8 cellular contexts compared by ENCODE assay signal in the genomic region with DNA sequence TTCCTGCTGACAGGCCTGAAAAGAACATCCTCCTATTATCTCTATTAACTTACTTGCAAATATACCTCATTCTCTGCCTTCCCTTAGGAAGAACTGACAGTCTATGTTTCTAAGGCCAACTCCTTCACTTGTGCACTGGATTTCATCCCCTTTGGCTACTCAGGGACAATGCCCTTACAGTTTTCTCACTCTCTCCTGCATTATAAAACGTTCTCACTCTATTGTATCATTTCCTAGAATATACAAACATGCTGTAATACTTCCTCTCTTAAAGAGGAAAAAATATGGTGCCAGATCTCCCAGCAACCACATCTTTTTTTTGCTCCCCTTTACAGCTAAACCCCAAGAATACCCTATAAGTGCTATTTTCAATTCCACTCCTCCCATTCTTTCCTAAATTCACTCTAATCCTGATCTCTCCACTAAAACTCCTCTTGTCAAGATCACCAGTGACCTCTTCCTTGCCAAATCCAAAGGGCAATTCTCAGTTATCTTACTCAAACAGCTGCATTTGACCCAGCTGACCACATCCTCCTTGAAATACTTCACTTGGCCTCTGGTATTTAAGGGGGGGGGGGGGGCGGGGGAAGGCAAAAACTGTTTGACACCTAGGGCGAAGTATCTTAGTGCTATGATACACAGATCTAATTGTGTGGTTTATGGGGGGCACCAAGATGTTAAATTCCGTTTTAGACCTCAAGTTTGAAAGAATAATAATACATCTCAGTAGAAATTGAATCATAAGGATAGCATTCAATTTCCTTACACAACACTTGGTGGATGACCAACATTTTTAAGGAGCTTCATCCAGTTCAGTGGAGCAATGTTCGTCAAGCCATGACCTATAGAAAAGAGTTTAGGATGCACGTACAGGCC. TPM values are rescaled to one million over a fixed set of nuclear protein-coding genes. Genes with fewer than 3 reads are reported as not detected.
A peak's percentile ranks its signal among the peaks of the same experiment; 100 is the strongest.
DNase-seq lines count a peak whose midpoint lies in the region; ATAC-seq and TF ChIP-seq lines count a peak whose summit lies in the region.

No MANE protein-coding gene starts in this region.

- POLR2A ChIA-PET in MCF 10A (lab: Yijun Ruan, JAX), result interaction anchor here (0.7 to 4.6 kb wide), 17 partner anchors 8 to 626 kb away, joined by 3 to 66 read pairs (median 4); partner anchors contain the start of genes G3BP2, SDAD1 and USO1

- TF ChIP-seq CTCF in Loucy (conservative IDR thresholded peaks at IDR 0.05; ENCODE audit: low read length) (no peak), MCF 10A (IDR thresholded peaks at IDR 0.05; ENCODE audit: unreplicated experiment) (no peak), WERI-Rb-1 (IDR thresholded peaks at IDR 0.05; ENCODE audit: low read depth, low read length) (no peak)

- H4K20me1 ChIP-seq in Loucy (ENCODE audit: insufficient read depth, low read length, poor library complexity, severe bottlenecking), result peaks cover 39% of the 10 kb centered on the region

- H3K4me3 ChIP-seq in Loucy (ENCODE audit: low read length, poor library complexity, severe bottlenecking), result peak overlapping the region; percentile 87
- H3K4me3 ChIP-seq in mucosa of rectum (ENCODE audit: low read length in 2 of 2), result peak overlapping the region; percentile 90 to 97
- no peak overlapping the region for H3K4me3 ChIP-seq in WERI-Rb-1 (ENCODE audit: low read depth, low read length)

- no peak for ATAC-seq in HG03520 (IDR thresholded peaks at IDR 0.05; ENCODE audit: unreplicated experiment)

- no peaks in the 10 kb centered on the region for H3K9me3 Mint-ChIP-seq in MCF 10A (ENCODE audit: unreplicated experiment)

- no peak overlapping the region for H3K4me3 Mint-ChIP-seq in MCF 10A (ENCODE audit: unreplicated experiment)

- no peak overlapping the region for H3K27ac Mint-ChIP-seq in MCF 10A (ENCODE audit: low read depth, unreplicated experiment)

- H3K4me2 ChIP-seq in Loucy (ENCODE audit: low read depth, low read length, poor library complexity, severe bottlenecking), result peak overlapping the region; percentile 99

- H3K36me3 ChIP-seq in Loucy (ENCODE audit: insufficient read depth, low read length), result peaks cover 6% of the 10 kb centered on the region
- H3K36me3 ChIP-seq in mucosa of rectum (ENCODE audit: control insufficient read depth in 2 of 2, insufficient read depth in 2 of 2, low read length in 2 of 2), result peaks cover 0 to 5% of the 10 kb centered on the region in 2 donors
- H3K36me3 ChIP-seq in WERI-Rb-1, result peaks cover 11% of the 10 kb centered on the region

- H3K4me1 ChIP-seq in Loucy (ENCODE audit: insufficient read depth, low read length, poor library complexity, severe bottlenecking), result peaks cover 56% of the 10 kb centered on the region
- H3K4me1 ChIP-seq in mucosa of rectum (ENCODE audit: control insufficient read depth in 2 of 2, insufficient read depth in 2 of 2, low read length in 2 of 2), result peaks cover 24 to 34% of the 10 kb centered on the region in 2 donors

- no peak overlapping the region for H2AFZ ChIP-seq in Loucy (ENCODE audit: low read length)

- peaks cover 46% of the 10 kb centered on the region for H3K36me3 Mint-ChIP-seq in MCF 10A (ENCODE audit: insufficient read depth, unreplicated experiment)

- BruUV-seq in MCF 10A (replicated peaks; lab: Mats Ljungman, UMichigan), result no TSS peak

- DNase-seq in GM04503 (ENCODE audit: low read depth) (peak; percentile 24), MCF 10A (ENCODE audit: unreplicated experiment) (peak; percentile 52), head of caudate nucleus (no peak), WERI-Rb-1 (no peak), dedifferentiated amniotic fluid mesenchymal stem cell (ENCODE audit: extremely low spot score) (no peak)

- peak overlapping the region; percentile 98 to 100 for H3K27ac ChIP-seq in mucosa of rectum (ENCODE audit: low read depth in 2 of 2, low read length in 2 of 2)
- H3K27ac ChIP-seq in WERI-Rb-1, result no peak overlapping the region

- H3F3A ChIP-seq in Loucy (ENCODE audit: low read depth), result peaks cover 5% of the 10 kb centered on the region; the same call in 1 of the 2 replicates

- no peaks in the 10 kb centered on the region for H3K9me2 ChIP-seq in Loucy (replicated peaks; ENCODE audit: low read depth, low read length)

- peaks cover 77% of the 10 kb centered on the region for H3K79me2 ChIP-seq in Loucy (ENCODE audit: insufficient read depth, low read length)

- intact Hi-C loops in MCF 10A (cut with micrococcal nuclease), result no loop called here
- intact Hi-C loops in head of caudate nucleus (cut with DNase I), result no loop called here

- no peaks in the 10 kb centered on the region for H3K27me3 ChIP-seq in Loucy (ENCODE audit: insufficient read depth, low read length, poor library complexity, severe bottlenecking)
- no peaks in the 10 kb centered on the region for H3K27me3 ChIP-seq in mucosa of rectum (ENCODE audit: control insufficient read depth in 2 of 2, insufficient read depth in 2 of 2, low read length in 2 of 2)
- H3K27me3 ChIP-seq in WERI-Rb-1 (ENCODE audit: insufficient read depth, low read depth, severe bottlenecking), result no peaks in the 10 kb centered on the region

- peaks cover 28% of the 10 kb centered on the region for H3K4me1 Mint-ChIP-seq in MCF 10A (ENCODE audit: insufficient read depth, unreplicated experiment)

- peak overlapping the region; percentile 86 for H3K9ac ChIP-seq in Loucy (ENCODE audit: low read depth, low read length, poor library complexity, severe bottlenecking)
- peak overlapping the region; percentile 41 to 80 for H3K9ac ChIP-seq in mucosa of rectum (ENCODE audit: low read depth in 1 of 2, low read length in 2 of 2)

- H3K27me3 Mint-ChIP-seq in MCF 10A (ENCODE audit: insufficient read depth, unreplicated experiment), result no peaks in the 10 kb centered on the region

- CTCF ChIA-PET in MCF 10A (lab: Yijun Ruan, JAX), result interaction anchor here (0.7 kb wide), 1 partner anchor 1043 kb away, joined by 3 read pairs; no protein-coding TSS in a partner anchor

- H3K9me3 ChIP-seq in Loucy (ENCODE audit: insufficient read depth, low read depth, low read length) (no peaks in the 10 kb centered on the region), mucosa of rectum (ENCODE audit: control insufficient read depth in 2 of 2, low read length in 2 of 2) (no peaks in the 10 kb centered on the region), WERI-Rb-1 (ENCODE audit: severe bottlenecking) (no peaks in the 10 kb centered on the region)

RNA-seq across cellular contexts. Expression of gene RCHY1, which starts 1.6 kb away (rescaled TPM):
- total RNA-seq in MCF 10A (2022), result 29.1 and 38.3 TPM in 2 replicates

RNA-seq across cellular contexts. Expression of gene THAP6, which starts 1.7 kb away (rescaled TPM):
- 27.6 and 30.0 TPM in 2 replicates for total RNA-seq in MCF 10A (2022)

RNA-seq across cellular contexts. Expression of gene ODAPH, which starts 43.3 kb away (rescaled TPM):
- not detected in 2 replicates for total RNA-seq in MCF 10A (2022)

Comparison
In these comparisons a context has a peak if more than half of its experiments do, and no peak if none do; other contexts are left out.
1. DNase-seq: peak in GM04503 (single experiment) and MCF 10A (single experiment); none in head of caudate nucleus (0 of 42), WERI-Rb-1 (single experiment) and dedifferentiated amniotic fluid mesenchymal stem cell (single experiment).